8 cellular contexts compared by ENCODE assay signal in genomic region chr2:112254466-112255240, GRCh38. TPM values are rescaled to one million over a fixed set of nuclear protein-coding genes. Genes with fewer than 3 reads are reported as not detected.
DNase-seq lines count a peak whose midpoint lies in the region; ATAC-seq and TF ChIP-seq lines count a peak whose summit lies in the region.

TSS of gene ZC3H8 (minus strand) at chr2:112255042. CDS start at chr2:112254981, 61 bp downstream.

- under 1% methylated on average over 68 of the region's 68 CpGs for WGBS in right cardiac atrium

- peak within 1 kb of the TSS; percentile 57 for H3K27ac ChIP-seq in right cardiac atrium (ENCODE audit: low read length)
- H3K27ac ChIP-seq in uterus = peak within 1 kb of the TSS; percentile 75 to 78

- no peaks in the 10 kb centered on the region for H3K36me3 ChIP-seq in uterus

- H3K27me3 ChIP-seq in right cardiac atrium (ENCODE audit: control insufficient read depth, insufficient read depth) (no peaks in the 10 kb centered on the region), uterus (no peaks in the 10 kb centered on the region)

- intact Hi-C loops in T-helper 2 cell treated with Interferon-gamma antibody and Interleukin-4, amounts not matched to agents 100 ng/mL and 5 ng/mL, for 36 hours (cut with micrococcal nuclease) = loop anchor here (1.0 to 10.0 kb wide), 8 partner anchors 21 to 390 kb away; partner anchors contain the start of genes ANAPC1, CHCHD5, POLR1B and SLC20A1
- intact Hi-C loops in right cardiac atrium (cut with DNase I) (loop anchor here in 1 of 4 donors (10.0 kb wide), 1 partner anchor 130 kb away; no protein-coding TSS in a partner anchor), uterus (cut with DNase I; ENCODE audit: low total_unique reads) (no loop called here)

- H3K9me3 ChIP-seq in right cardiac atrium (ENCODE audit: control insufficient read depth, low read length) (no peaks in the 10 kb centered on the region), uterus (no peaks in the 10 kb centered on the region)

- peak; percentile 85 to 90 for DNase-seq in NCI-H1930 (lab: John Stamatoyannopoulos, UW)
- peak; percentile 37 to 96 (median 87) for DNase-seq in anterior cingulate cortex (lab: John Stamatoyannopoulos, UW)
- peak; percentile 95 to 98 (median 98) for DNase-seq in right cardiac atrium
- peak; percentile 90 for DNase-seq in putamen (ENCODE audit: low spot score)
- DNase-seq in uterus = peak; percentile 90 to 94

- TF ChIP-seq CTCF in uterus (IDR thresholded peaks at IDR 0.05) = no peak

- peak; percentile 91 for ATAC-seq in GM18505 (IDR thresholded peaks at IDR 0.05; ENCODE audit: unreplicated experiment)
- ATAC-seq in HG02970 (IDR thresholded peaks at IDR 0.05; ENCODE audit: low FRiP score, unreplicated experiment) = peak; percentile 89
- ATAC-seq in right cardiac atrium = peak; percentile 99

- H3K4me3 ChIP-seq in right cardiac atrium (ENCODE audit: low read length) (peak within 1 kb of the TSS; percentile 58), uterus (peak within 1 kb of the TSS; percentile 74 to 83)

- H3K4me1 ChIP-seq in right cardiac atrium (ENCODE audit: control insufficient read depth, insufficient read depth, low read length) = no peaks in the 10 kb centered on the region
- no peaks in the 10 kb centered on the region for H3K4me1 ChIP-seq in uterus

- TF ChIP-seq POLR2A in GM18505 (IDR thresholded peaks at IDR 0.05; ENCODE audit: borderline replicate concordance, extremely low read depth, insufficient read depth, insufficient read length) (peak; percentile 97), uterus (IDR thresholded peaks at IDR 0.05) (peak; percentile 65 to 77)

RNA-seq across cellular contexts. Expression of gene ZC3H8, which starts in this region (rescaled TPM):
- 24.3 and 25.7 TPM in 2 replicates for total RNA-seq in T-helper 2 cell treated with Interferon-gamma antibody and Interleukin-4, amounts not matched to agents 100 ng/mL and 5 ng/mL, for 36 hours
- 10 to 100 TPM in 3 of 4 donors, 1 to 10 TPM in 1; 6.0 to 17.2 (median 12.1) TPM for total RNA-seq in right cardiac atrium
- polyA plus RNA-seq in right cardiac atrium = 6.9 TPM
- 10 to 100 TPM in 2 of 4 donors, 1 to 10 TPM in 2; 1.8 to 42.0 (median 10.2) TPM for total RNA-seq in uterus

Comparison
In these comparisons a context has a peak if more than half of its experiments do, and no peak if none do; other contexts are left out.
1. Peak in every context shown above with its lines: DNase-seq, ATAC-seq, H3K4me3 ChIP-seq and H3K27ac ChIP-seq.